17 cellular contexts compared by ENCODE assay signal in the genomic region with DNA sequence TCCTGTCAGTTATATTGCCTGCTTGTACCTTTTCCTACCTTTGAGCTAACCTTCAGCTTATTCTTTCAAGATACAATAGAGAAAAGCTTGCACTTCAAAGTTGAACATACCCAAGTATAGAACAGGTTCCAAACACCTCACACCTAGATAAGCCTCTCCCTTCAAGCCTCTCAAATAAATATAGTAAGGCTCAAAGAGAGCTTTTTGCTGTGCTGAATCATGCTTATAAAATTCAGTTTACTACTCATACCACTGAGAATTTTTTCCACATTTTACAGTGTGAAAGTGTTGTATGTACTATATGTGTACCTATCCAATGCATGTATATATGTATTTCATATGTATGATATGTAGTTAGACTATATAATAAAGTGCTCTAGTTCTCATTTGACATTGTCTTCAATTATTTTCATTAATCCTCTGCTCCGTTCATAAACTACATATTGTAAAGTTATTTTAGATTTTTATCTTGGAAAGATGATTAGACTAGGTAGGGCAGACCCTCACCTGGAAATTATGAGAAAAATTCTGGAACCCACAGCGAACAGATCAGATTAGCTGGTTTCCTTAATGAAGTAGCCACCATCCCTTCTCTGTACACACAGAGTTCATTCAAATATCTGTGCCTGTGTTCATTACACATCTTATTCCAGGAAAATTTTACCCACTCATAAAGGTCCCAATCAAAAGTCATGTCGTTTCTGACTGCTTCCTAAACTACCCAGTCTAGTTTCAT.
A peak's percentile ranks its signal among the peaks of the same experiment; 100 is the strongest.
DNase-seq lines count a peak whose midpoint lies in the region; ATAC-seq, FAIRE-seq and TF ChIP-seq lines count a peak whose summit lies in the region.
"Had no signal": no experiment of that assay in that cellular context is flagged by ENCODE, and none has a peak within 500 bp of the region (broad histone marks: within the 10 kb centered on the region; RNA-seq: fewer than 3 reads in every experiment).

No MANE protein-coding gene starts in this region.

- H3K79me2 ChIP-seq in GM23248 (ENCODE audit: insufficient read depth), result no peaks in the 10 kb centered on the region
- no peaks in the 10 kb centered on the region for H3K79me2 ChIP-seq in OCI-LY3 (ENCODE audit: low read length)
- no peaks in the 10 kb centered on the region for H3K79me2 ChIP-seq in astrocyte (ENCODE audit: insufficient read depth, low read length)

- H3F3A ChIP-seq in GM23248 (ENCODE audit: insufficient read depth), result 0 out of 2 replicates have a peak, but pooled peaks cover 3% of the 10 kb centered on the region

- peaks cover 6% of the 10 kb centered on the region; the same call in 1 of the 2 replicates for H3K4me1 ChIP-seq in GM23248 (ENCODE audit: insufficient read depth)
- H3K4me1 ChIP-seq in OCI-LY3 (ENCODE audit: low read length), result peaks cover 15% of the 10 kb centered on the region
- H3K4me1 ChIP-seq in astrocyte (ENCODE audit: insufficient read depth, low read length), result no peaks in the 10 kb centered on the region
- no peaks in the 10 kb centered on the region for H3K4me1 ChIP-seq in small intestine (ENCODE audit: control insufficient read depth in 2 of 2, insufficient read depth in 1 of 2, low read depth in 1 of 2, low read length in 1 of 2)
- H3K4me1 ChIP-seq in tibial artery, result no peaks in the 10 kb centered on the region
- H3K4me1 ChIP-seq in HAP-1, result no peaks in the 10 kb centered on the region

- H3K36me3 ChIP-seq in GM23248 (ENCODE audit: low read depth) (no peaks in the 10 kb centered on the region), OCI-LY3 (replicated peaks; ENCODE audit: low read depth, low read length) (no peaks in the 10 kb centered on the region), astrocyte (ENCODE audit: insufficient read depth, low read length) (no peaks in the 10 kb centered on the region), small intestine (ENCODE audit: control insufficient read depth in 2 of 2, insufficient read depth in 2 of 2, low read length in 2 of 2) (no peaks in the 10 kb centered on the region), tibial artery (no peaks in the 10 kb centered on the region), HAP-1 (replicated peaks) (no peaks in the 10 kb centered on the region)

- intact Hi-C loops in tibial artery (cut with DNase I; ENCODE audit: low total_unique reads), result no loop called here

- ATAC-seq in HG02973 (IDR thresholded peaks at IDR 0.05; ENCODE audit: unreplicated experiment), result no peak
- ATAC-seq: HCT116 had no signal

- DNase-seq in GM23248, result peak; percentile 41
- no peak for DNase-seq in astrocyte (ENCODE audit: low read depth)
- DNase-seq in small intestine, result peak; percentile 5
- no peak for DNase-seq in tibial artery
- DNase-seq in HAP-1 (ENCODE audit: low spot score in 2 of 2), result no peak
- DNase-seq: C1 segment of cervical spinal cord; Calu3; CD4-positive, alpha-beta T cell; DMS 273 treated with DMSO at 0.1 percent for 48 hours; GDM1; GOT3 had no signal

- TF ChIP-seq CTCF in OCI-LY3 (IDR thresholded peaks at IDR 0.05; ENCODE audit: low read depth, low read length), result no peak
- TF ChIP-seq CTCF in astrocyte (IDR thresholded peaks at IDR 0.05; ENCODE audit: insufficient read depth, low read depth, low read length), result no peak
- no peak for TF ChIP-seq CTCF in tibial artery (IDR thresholded peaks at IDR 0.05)

- H3K27ac ChIP-seq in GM23248 (no peak overlapping the region), OCI-LY3 (ENCODE audit: low read length) (no peak overlapping the region), astrocyte (ENCODE audit: low read depth, low read length) (no peak overlapping the region), small intestine (ENCODE audit: low read depth in 1 of 2, low read length in 1 of 2) (no peak overlapping the region), tibial artery (no peak overlapping the region)

- H3K4me2 ChIP-seq in GM23248 (ENCODE audit: unreplicated experiment) (no peak overlapping the region), OCI-LY3 (ENCODE audit: low read length) (0 out of 2 replicates have a peak overlapping the region, but pooled peaks have one; percentile 7), astrocyte (ENCODE audit: low read length) (no peak overlapping the region)

- no peaks in the 10 kb centered on the region for H3K9me3 Mint-ChIP-seq in astrocyte (ENCODE audit: unreplicated experiment)

- no peaks in the 10 kb centered on the region for H3K4me1 Mint-ChIP-seq in astrocyte (ENCODE audit: low read depth, unreplicated experiment)
- H3K4me1 Mint-ChIP-seq: B cell had no signal

- 78 to 80% methylated on average over 3 of the region's 3 CpGs for WGBS in GM23248 (ENCODE audit: low coverage in 1 of 2, low lambda C conversion rate in 2 of 2, missing lambda C conversion rate in 2 of 2), 2 experiments
- WGBS in small intestine, 3 donors, result 15 to 60% (median 34%) methylated on average over 3 of the region's 3 CpGs

- no peaks in the 10 kb centered on the region for H3K27me3 Mint-ChIP-seq in astrocyte (ENCODE audit: low read depth, unreplicated experiment)

- in situ Hi-C loops in GM23248 (cut with MboI), result no loop called here
- in situ Hi-C loops in HAP-1 (cut with MboI; ENCODE audit: low sequenced_read_pairs), result no loop called here

- peak; percentile 9 for FAIRE-seq in astrocyte (lab: Jason Lieb, UNC)
- no peak for FAIRE-seq in small intestine (lab: Jason Lieb, UNC)
- FAIRE-seq: A204.1, GM12892 had no signal

- H3K9me2 ChIP-seq in GM23248 (ENCODE audit: insufficient read depth), result no peaks in the 10 kb centered on the region

- no peak overlapping the region for H3K27ac Mint-ChIP-seq in astrocyte (ENCODE audit: unreplicated experiment)
- H3K27ac Mint-ChIP-seq: B cell; CD4-positive, alpha-beta T cell had no signal

- H3K4me3 ChIP-seq in GM23248 (no peak overlapping the region), OCI-LY3 (ENCODE audit: low read length) (no peak overlapping the region), astrocyte (ENCODE audit: insufficient read depth, low read depth, low read length) (no peak overlapping the region), small intestine (ENCODE audit: low read depth in 1 of 2, low read length in 2 of 2) (no peak overlapping the region), tibial artery (no peak overlapping the region), HAP-1 (no peak overlapping the region)

- no peaks in the 10 kb centered on the region for H3K27me3 ChIP-seq in GM23248 (replicated peaks; ENCODE audit: insufficient read depth)
- H3K27me3 ChIP-seq in OCI-LY3 (ENCODE audit: low read depth, low read length), result no peaks in the 10 kb centered on the region
- no peaks in the 10 kb centered on the region for H3K27me3 ChIP-seq in astrocyte (ENCODE audit: insufficient read depth, low read length)
- no peaks in the 10 kb centered on the region for H3K27me3 ChIP-seq in small intestine (ENCODE audit: control insufficient read depth in 2 of 2, insufficient read depth in 2 of 2, low read length in 2 of 2)
- no peaks in the 10 kb centered on the region for H3K27me3 ChIP-seq in tibial artery
- peaks cover 25% of the 10 kb centered on the region for H3K27me3 ChIP-seq in HAP-1 (ENCODE audit: low read depth)

- H2AFZ ChIP-seq in GM23248 (no peak overlapping the region), OCI-LY3 (ENCODE audit: low read depth, low read length) (no peak overlapping the region), astrocyte (ENCODE audit: low read depth, low read length) (no peak overlapping the region)

- H3K9ac ChIP-seq in GM23248 (no peak overlapping the region), OCI-LY3 (ENCODE audit: low read length) (no peak overlapping the region), astrocyte (ENCODE audit: low read length) (no peak overlapping the region)

- H3K9me3 ChIP-seq in GM23248 (ENCODE audit: low read depth) (no peaks in the 10 kb centered on the region), OCI-LY3 (ENCODE audit: insufficient read depth, low read length) (no peaks in the 10 kb centered on the region), astrocyte (ENCODE audit: insufficient read depth, low read depth, low read length) (no peaks in the 10 kb centered on the region), small intestine (ENCODE audit: control insufficient read depth, low read depth) (no peaks in the 10 kb centered on the region), tibial artery (peaks cover 0 to 3% (median 0%) of the 10 kb centered on the region in 3 donors), HAP-1 (0 out of 2 replicates have a peak, but pooled peaks cover 2% of the 10 kb centered on the region)

- no peak overlapping the region for H3K4me3 Mint-ChIP-seq in astrocyte (ENCODE audit: unreplicated experiment)
- H3K4me3 Mint-ChIP-seq: B cell; CD4-positive, alpha-beta T cell had no signal

- no peaks in the 10 kb centered on the region for H4K20me1 ChIP-seq in GM23248 (ENCODE audit: insufficient read depth)
- H4K20me1 ChIP-seq in OCI-LY3 (ENCODE audit: insufficient read depth, low read length), result no peaks in the 10 kb centered on the region
- H4K20me1 ChIP-seq in astrocyte (ENCODE audit: insufficient read depth, low read length), result no peaks in the 10 kb centered on the region

- no peaks in the 10 kb centered on the region for H3K36me3 Mint-ChIP-seq in astrocyte (ENCODE audit: low read depth, unreplicated experiment)

Comparison
In these comparisons a context has a peak if more than half of its experiments do, and no peak if none do; other contexts are left out.
1. DNase-seq: peak in GM23248 (single experiment) and small intestine (single experiment); none in astrocyte (single experiment), tibial artery (0 of 2) and HAP-1 (0 of 2).